ENCODE assay signal across 1 cellular context in the genomic region with DNA sequence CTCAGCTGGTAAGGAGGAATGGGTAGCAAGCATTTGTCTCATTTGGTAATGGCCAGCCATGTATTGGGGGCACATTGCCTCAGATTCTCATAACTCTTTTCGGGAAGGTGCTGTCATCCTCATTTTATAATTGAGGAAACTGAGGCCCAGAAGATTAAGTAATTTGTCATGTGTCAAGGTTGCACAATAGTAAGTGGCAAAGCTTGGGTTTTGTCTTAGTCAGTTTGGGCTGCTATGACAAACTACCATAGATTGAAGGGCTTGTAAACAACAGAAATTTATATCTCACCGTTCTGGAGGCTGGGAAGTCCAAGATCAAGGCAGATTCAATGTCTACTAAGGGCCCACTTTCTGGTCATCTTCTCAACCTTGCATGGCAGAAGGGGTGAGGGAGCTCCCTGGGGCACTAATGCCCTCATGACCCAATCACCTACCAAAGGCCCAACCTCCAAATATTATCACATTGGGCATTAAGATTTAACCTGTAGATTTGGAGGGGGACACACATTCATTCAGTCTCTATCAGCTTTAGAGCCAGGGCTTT.
TF ChIP-seq lines count a peak whose summit lies in the region.

No MANE protein-coding gene starts in this region.

TF ChIP-seq in HepG2, 621 proteins besides CTCF, POLR2A, EP300 and RAD21 (continued from another document):
- TF ChIP-seq, protein P1, sequence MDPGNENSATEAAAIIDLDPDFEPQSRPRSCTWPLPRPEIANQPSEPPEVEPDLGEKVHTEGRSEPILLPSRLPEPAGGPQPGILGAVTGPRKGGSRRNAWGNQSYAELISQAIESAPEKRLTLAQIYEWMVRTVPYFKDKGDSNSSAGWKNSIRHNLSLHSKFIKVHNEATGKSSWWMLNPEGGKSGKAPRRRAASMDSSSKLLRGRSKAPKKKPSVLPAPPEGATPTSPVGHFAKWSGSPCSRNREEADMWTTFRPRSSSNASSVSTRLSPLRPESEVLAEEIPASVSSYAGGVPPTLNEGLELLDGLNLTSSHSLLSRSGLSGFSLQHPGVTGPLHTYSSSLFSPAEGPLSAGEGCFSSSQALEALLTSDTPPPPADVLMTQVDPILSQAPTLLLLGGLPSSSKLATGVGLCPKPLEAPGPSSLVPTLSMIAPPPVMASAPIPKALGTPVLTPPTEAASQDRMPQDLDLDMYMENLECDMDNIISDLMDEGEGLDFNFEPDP (CRISPR knock-in tag; conservative IDR thresholded peaks at IDR 0.05): no peak
- TF ChIP-seq ZNF564 (CRISPR knock-in tag; IDR thresholded peaks at IDR 0.05) (peak; percentile 97), ZNF547 (CRISPR knock-in tag; IDR thresholded peaks at IDR 0.05) (no peak), HCFC1 (IDR thresholded peaks at IDR 0.05; ENCODE audit: low read depth, low read length) (no peak), CEBPG (CRISPR knock-in tag; IDR thresholded peaks at IDR 0.05) (peak; percentile 35; the same call in 1 of the 2 replicates), ZNF644 (CRISPR knock-in tag; IDR thresholded peaks at IDR 0.05; ENCODE audit: low read depth) (no peak), ZMYM2 (CRISPR knock-in tag; IDR thresholded peaks at IDR 0.05) (0 out of 2 replicates have a peak, but pooled peaks have one; percentile 28), RELA (CRISPR knock-in tag; IDR thresholded peaks at IDR 0.05) (no peak), SSRP1 (CRISPR knock-in tag; IDR thresholded peaks at IDR 0.05) (no peak), PHB2 (IDR thresholded peaks at IDR 0.05; ENCODE audit: partially characterized antibody) (no peak), SRSF1 (optimal IDR thresholded peaks at IDR 0.05; ENCODE audit: low read depth, low read length) (no peak), ZNF746 (CRISPR knock-in tag; IDR thresholded peaks at IDR 0.05) (no peak; the same call in 1 of the 2 replicates), ZNF12 (CRISPR knock-in tag; IDR thresholded peaks at IDR 0.05) (0 out of 2 replicates have a peak, but pooled peaks have one; percentile 29), RXRB (CRISPR knock-in tag; IDR thresholded peaks at IDR 0.05; ENCODE audit: borderline replicate concordance) (no peak), HNRNPH1 (optimal IDR thresholded peaks at IDR 0.05; ENCODE audit: low read depth, low read length) (no peak), SNAPC2 (CRISPR knock-in tag; IDR thresholded peaks at IDR 0.05) (no peak)
- TF ChIP-seq, protein P2, sequence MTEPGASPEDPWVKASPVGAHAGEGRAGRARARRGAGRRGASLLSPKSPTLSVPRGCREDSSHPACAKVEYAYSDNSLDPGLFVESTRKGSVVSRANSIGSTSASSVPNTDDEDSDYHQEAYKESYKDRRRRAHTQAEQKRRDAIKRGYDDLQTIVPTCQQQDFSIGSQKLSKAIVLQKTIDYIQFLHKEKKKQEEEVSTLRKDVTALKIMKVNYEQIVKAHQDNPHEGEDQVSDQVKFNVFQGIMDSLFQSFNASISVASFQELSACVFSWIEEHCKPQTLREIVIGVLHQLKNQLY (CRISPR knock-in tag; IDR thresholded peaks at IDR 0.05): no peak
- TF ChIP-seq, protein P3, sequence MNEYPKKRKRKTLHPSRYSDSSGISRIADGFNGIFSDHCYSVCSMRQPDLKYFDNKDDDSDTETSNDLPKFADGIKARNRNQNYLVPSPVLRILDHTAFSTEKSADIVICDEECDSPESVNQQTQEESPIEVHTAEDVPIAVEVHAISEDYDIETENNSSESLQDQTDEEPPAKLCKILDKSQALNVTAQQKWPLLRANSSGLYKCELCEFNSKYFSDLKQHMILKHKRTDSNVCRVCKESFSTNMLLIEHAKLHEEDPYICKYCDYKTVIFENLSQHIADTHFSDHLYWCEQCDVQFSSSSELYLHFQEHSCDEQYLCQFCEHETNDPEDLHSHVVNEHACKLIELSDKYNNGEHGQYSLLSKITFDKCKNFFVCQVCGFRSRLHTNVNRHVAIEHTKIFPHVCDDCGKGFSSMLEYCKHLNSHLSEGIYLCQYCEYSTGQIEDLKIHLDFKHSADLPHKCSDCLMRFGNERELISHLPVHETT (CRISPR knock-in tag; conservative IDR thresholded peaks at IDR 0.05): no peak
TF ChIP-seq in HepG2: peak in this region for 7.
